7 cellular contexts compared by ENCODE assay signal in genomic region chr7:25600521-25600920, GRCh38.
"Had no signal": no experiment of that assay in that cellular context is flagged by ENCODE, and none has a peak within 500 bp of the region (broad histone marks: within the 10 kb centered on the region; RNA-seq: fewer than 3 reads in every experiment).

No MANE protein-coding gene starts in this region.

- H3K4me2 ChIP-seq: GM23338 had no signal

- H3K4me1 Mint-ChIP-seq: GM23338, H9 had no signal

- DNase-seq: H9, HCEC 1CT, IMR-90, KBM-7 had no signal

- H3K4me3 ChIP-seq: GM23338 had no signal

- H2AFZ ChIP-seq: GM23338 had no signal

- FAIRE-seq: H54, HTR-8/SVneo had no signal

- ATAC-seq: GM23338 had no signal

- H3K27ac Mint-ChIP-seq: GM23338, H9 had no signal

- H3K4me3 Mint-ChIP-seq: GM23338, H9 had no signal
